In the genomic region with DNA sequence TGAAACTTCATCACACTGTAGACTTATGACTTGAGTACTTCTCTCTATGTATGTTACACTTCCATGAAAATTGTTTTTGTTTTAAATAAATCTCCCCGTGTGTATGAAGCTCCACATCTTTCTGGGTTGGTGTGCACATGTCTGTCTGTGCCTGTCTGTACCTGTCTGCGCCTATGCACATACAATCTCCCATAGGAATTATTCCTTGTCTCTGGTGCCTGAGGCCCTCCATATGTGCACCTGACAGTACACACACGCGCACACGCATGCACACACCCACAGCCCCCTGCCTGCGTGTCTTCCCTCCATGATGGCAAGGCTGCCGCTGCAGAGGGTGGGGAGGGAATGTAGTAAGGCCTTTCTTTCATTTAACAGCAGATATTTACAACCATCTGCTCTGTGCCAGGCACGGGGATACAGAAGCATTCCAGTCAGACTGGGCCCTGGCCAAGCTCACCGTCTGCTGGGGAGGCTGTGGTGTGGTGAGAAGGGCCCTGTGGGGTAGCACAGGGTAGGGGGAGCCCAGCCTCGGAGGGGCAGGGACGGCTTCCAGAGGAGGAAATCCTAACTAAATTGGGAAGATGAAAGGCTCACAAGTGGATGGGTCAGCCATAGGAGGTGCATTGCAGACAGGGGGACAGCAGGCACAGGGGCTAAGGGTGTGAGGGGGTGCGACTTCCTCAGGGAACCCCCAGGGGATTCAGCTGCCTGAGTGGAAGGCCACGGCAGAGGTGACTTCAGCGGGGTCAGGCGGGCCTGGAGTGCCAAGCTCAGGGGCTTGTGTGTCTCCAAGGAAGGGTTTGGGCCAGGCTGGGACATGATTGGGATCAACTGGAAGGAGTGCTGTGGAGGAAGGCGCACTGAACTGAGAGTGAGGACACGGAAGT, we compare ENCODE assay signal across 2 cellular contexts.
TF ChIP-seq lines count a peak whose summit lies in the region.

No MANE protein-coding gene starts in this region.

TF ChIP-seq in SK-N-SH, 30 proteins besides CTCF, POLR2A, EP300 and RAD21 (continued from another document):
- TF ChIP-seq, protein P1, sequence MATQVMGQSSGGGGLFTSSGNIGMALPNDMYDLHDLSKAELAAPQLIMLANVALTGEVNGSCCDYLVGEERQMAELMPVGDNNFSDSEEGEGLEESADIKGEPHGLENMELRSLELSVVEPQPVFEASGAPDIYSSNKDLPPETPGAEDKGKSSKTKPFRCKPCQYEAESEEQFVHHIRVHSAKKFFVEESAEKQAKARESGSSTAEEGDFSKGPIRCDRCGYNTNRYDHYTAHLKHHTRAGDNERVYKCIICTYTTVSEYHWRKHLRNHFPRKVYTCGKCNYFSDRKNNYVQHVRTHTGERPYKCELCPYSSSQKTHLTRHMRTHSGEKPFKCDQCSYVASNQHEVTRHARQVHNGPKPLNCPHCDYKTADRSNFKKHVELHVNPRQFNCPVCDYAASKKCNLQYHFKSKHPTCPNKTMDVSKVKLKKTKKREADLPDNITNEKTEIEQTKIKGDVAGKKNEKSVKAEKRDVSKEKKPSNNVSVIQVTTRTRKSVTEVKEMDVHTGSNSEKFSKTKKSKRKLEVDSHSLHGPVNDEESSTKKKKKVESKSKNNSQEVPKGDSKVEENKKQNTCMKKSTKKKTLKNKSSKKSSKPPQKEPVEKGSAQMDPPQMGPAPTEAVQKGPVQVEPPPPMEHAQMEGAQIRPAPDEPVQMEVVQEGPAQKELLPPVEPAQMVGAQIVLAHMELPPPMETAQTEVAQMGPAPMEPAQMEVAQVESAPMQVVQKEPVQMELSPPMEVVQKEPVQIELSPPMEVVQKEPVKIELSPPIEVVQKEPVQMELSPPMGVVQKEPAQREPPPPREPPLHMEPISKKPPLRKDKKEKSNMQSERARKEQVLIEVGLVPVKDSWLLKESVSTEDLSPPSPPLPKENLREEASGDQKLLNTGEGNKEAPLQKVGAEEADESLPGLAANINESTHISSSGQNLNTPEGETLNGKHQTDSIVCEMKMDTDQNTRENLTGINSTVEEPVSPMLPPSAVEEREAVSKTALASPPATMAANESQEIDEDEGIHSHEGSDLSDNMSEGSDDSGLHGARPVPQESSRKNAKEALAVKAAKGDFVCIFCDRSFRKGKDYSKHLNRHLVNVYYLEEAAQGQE (IDR thresholded peaks at IDR 0.05; ENCODE audit: low read depth, low read length) = no peak
- no peak for TF ChIP-seq EZH2phosphoT487 (IDR thresholded peaks at IDR 0.05; ENCODE audit: borderline replicate concordance, low read depth)
- TF ChIP-seq TAF1 (IDR thresholded peaks at IDR 0.05; ENCODE audit: borderline replicate concordance, low read depth, low read length) = no peak
TF ChIP-seq in SK-N-SH: peak in this region for 0.

TF ChIP-seq in SK-N-SH treated with all-trans-retinoic acid at 6 μM for 48 hours, 23 proteins besides CTCF, POLR2A, EP300 and RAD21 (continued from another document):
- TF ChIP-seq, protein P2, sequence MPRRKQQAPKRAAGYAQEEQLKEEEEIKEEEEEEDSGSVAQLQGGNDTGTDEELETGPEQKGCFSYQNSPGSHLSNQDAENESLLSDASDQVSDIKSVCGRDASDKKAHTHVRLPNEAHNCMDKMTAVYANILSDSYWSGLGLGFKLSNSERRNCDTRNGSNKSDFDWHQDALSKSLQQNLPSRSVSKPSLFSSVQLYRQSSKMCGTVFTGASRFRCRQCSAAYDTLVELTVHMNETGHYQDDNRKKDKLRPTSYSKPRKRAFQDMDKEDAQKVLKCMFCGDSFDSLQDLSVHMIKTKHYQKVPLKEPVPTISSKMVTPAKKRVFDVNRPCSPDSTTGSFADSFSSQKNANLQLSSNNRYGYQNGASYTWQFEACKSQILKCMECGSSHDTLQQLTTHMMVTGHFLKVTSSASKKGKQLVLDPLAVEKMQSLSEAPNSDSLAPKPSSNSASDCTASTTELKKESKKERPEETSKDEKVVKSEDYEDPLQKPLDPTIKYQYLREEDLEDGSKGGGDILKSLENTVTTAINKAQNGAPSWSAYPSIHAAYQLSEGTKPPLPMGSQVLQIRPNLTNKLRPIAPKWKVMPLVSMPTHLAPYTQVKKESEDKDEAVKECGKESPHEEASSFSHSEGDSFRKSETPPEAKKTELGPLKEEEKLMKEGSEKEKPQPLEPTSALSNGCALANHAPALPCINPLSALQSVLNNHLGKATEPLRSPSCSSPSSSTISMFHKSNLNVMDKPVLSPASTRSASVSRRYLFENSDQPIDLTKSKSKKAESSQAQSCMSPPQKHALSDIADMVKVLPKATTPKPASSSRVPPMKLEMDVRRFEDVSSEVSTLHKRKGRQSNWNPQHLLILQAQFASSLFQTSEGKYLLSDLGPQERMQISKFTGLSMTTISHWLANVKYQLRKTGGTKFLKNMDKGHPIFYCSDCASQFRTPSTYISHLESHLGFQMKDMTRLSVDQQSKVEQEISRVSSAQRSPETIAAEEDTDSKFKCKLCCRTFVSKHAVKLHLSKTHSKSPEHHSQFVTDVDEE (CRISPR knock-in tag; IDR thresholded peaks at IDR 0.05) = no peak
- TF ChIP-seq TCF4 (CRISPR knock-in tag; IDR thresholded peaks at IDR 0.05; ENCODE audit: borderline replicate concordance) = no peak
- TF ChIP-seq, protein P3, sequence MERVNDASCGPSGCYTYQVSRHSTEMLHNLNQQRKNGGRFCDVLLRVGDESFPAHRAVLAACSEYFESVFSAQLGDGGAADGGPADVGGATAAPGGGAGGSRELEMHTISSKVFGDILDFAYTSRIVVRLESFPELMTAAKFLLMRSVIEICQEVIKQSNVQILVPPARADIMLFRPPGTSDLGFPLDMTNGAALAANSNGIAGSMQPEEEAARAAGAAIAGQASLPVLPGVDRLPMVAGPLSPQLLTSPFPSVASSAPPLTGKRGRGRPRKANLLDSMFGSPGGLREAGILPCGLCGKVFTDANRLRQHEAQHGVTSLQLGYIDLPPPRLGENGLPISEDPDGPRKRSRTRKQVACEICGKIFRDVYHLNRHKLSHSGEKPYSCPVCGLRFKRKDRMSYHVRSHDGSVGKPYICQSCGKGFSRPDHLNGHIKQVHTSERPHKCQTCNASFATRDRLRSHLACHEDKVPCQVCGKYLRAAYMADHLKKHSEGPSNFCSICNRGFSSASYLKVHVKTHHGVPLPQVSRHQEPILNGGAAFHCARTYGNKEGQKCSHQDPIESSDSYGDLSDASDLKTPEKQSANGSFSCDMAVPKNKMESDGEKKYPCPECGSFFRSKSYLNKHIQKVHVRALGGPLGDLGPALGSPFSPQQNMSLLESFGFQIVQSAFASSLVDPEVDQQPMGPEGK (CRISPR knock-in tag; IDR thresholded peaks at IDR 0.05; ENCODE audit: borderline replicate concordance) = no peak
- TF ChIP-seq ESRRG (CRISPR knock-in tag; IDR thresholded peaks at IDR 0.05) = no peak
- no peak for TF ChIP-seq CSDC2 (CRISPR knock-in tag; IDR thresholded peaks at IDR 0.05)
